22 cellular contexts compared by ENCODE assay signal in the genomic region with DNA sequence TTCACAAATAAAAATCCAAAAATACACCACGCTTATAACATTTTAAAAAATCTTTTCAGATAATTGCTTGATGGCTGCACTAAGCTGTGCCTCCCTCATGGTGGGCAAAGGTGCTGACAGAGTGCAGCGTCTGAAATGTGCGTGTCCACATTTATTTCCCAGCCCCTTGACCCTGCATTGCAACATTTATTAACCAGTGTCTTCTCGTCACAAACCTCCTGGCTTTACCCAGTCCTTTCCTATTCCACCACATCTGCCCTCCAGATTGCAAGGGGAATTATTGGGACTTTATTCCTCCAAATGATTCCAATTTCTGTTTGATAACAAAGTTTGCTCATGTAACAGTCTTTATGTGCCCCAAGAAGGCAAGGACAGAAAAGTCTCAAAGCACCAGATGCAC. TPM values are rescaled to one million over a fixed set of nuclear protein-coding genes. Genes with fewer than 3 reads are reported as not detected.
DNase-seq lines count a peak whose midpoint lies in the region; ATAC-seq and TF ChIP-seq lines count a peak whose summit lies in the region.
"Had no signal": no experiment of that assay in that cellular context is flagged by ENCODE, and none has a peak within 500 bp of the region (broad histone marks: within the 10 kb centered on the region; RNA-seq: fewer than 3 reads in every experiment).

No MANE protein-coding gene starts in this region.

- no peak for DNase-seq in activated CD8-positive, alpha-beta memory T cell treated with anti-CD3 and anti-CD28 coated beads, Interleukin-2, amount 10 ng/mL, durations not matched to agents 7 days and 5 days
- no peak for DNase-seq in activated CD8-positive, alpha-beta memory T cell treated with anti-CD3 and anti-CD28 coated beads for 24 hours
- DNase-seq in activated naive CD8-positive, alpha-beta T cell treated with anti-CD3 and anti-CD28 coated beads, Interleukin-2, amount 50 U/mL, for 24 hours = no peak
- DNase-seq in tibial nerve (ENCODE audit: low spot score in 2 of 2) = no peak
- no peak for DNase-seq in NCI-H2081 (lab: John Stamatoyannopoulos, UW)
- DNase-seq: activated CD8-positive, alpha-beta memory T cell treated with anti-CD3 and anti-CD28 coated beads, Interleukin-2, amount 50 U/mL, for 48 hours; amniotic stem cell; central memory CD4-positive, alpha-beta T cell; DMS79 treated with DMSO at 0.1 percent for 48 hours; esophagus squamous epithelium; H7; left ventricle myocardium superior; MM.1S; NCI-H1930; ovary; stomach; upper lobe of right lung had no signal

- no peak overlapping the region for H3K4me3 ChIP-seq in tibial nerve
- H3K4me3 ChIP-seq: esophagus squamous epithelium, ovary, stomach, upper lobe of right lung had no signal

- H3K36me3 ChIP-seq in tibial nerve = no peaks in the 10 kb centered on the region
- H3K36me3 ChIP-seq: ovary, stomach, upper lobe of right lung had no signal

- H3K9me3 ChIP-seq in tibial nerve = no peaks in the 10 kb centered on the region
- H3K9me3 ChIP-seq: esophagus squamous epithelium, ovary, stomach, upper lobe of right lung had no signal

- H3K27me3 ChIP-seq in tibial nerve = peaks cover 0 to 6% of the 10 kb centered on the region in 2 donors
- H3K27me3 ChIP-seq: ovary, upper lobe of right lung had no signal

- no peaks in the 10 kb centered on the region for H3K27me3 Mint-ChIP-seq in activated CD8-positive, alpha-beta memory T cell treated with anti-CD3 and anti-CD28 coated beads, Interleukin-2, amount 10 ng/mL, durations not matched to agents 7 days and 5 days
- no peaks in the 10 kb centered on the region for H3K27me3 Mint-ChIP-seq in IgD-negative memory B cell
- H3K27me3 Mint-ChIP-seq in activated naive CD8-positive, alpha-beta T cell treated with anti-CD3 and anti-CD28 coated beads, Interleukin-2, amount 50 U/mL, for 24 hours = no peaks in the 10 kb centered on the region
- peaks cover 33% of the 10 kb centered on the region for H3K27me3 Mint-ChIP-seq in nephron (ENCODE audit: low read depth)

- 78 to 81% methylated on average over 4 of the region's 4 CpGs for WGBS in tibial nerve, 2 donors

- peaks cover 0 to 6% (median 1%) of the 10 kb centered on the region in 4 donors for H3K4me1 ChIP-seq in tibial nerve

- ATAC-seq in activated CD8-positive, alpha-beta memory T cell treated with anti-CD3 and anti-CD28 coated beads, Interleukin-2, amount 10 ng/mL, durations not matched to agents 7 days and 5 days = no peak
- no peak for ATAC-seq in activated naive CD8-positive, alpha-beta T cell treated with anti-CD3 and anti-CD28 coated beads, Interleukin-2, amount 50 U/mL, for 24 hours
- ATAC-seq in GM21786 (IDR thresholded peaks at IDR 0.05; ENCODE audit: unreplicated experiment) = no peak
- ATAC-seq: left ventricle myocardium superior, sciatic nerve, upper lobe of right lung, WTC11 had no signal

- TF ChIP-seq POLR2A in tibial nerve (IDR thresholded peaks at IDR 0.05) = no peak

- H3K27ac ChIP-seq in tibial nerve = no peak overlapping the region
- H3K27ac ChIP-seq: esophagus squamous epithelium, ovary, stomach, upper lobe of right lung had no signal

- H3K9me3 Mint-ChIP-seq in activated CD8-positive, alpha-beta memory T cell treated with anti-CD3 and anti-CD28 coated beads, Interleukin-2, amount 10 ng/mL, durations not matched to agents 7 days and 5 days (ENCODE audit: low read depth) = no peaks in the 10 kb centered on the region
- H3K9me3 Mint-ChIP-seq in IgD-negative memory B cell = no peaks in the 10 kb centered on the region
- no peaks in the 10 kb centered on the region for H3K9me3 Mint-ChIP-seq in activated naive CD8-positive, alpha-beta T cell treated with anti-CD3 and anti-CD28 coated beads, Interleukin-2, amount 50 U/mL, for 24 hours
- no peaks in the 10 kb centered on the region for H3K9me3 Mint-ChIP-seq in nephron
- H3K9me3 Mint-ChIP-seq: WTC11 had no signal

- CTCF ChIA-PET in activated CD8-positive, alpha-beta memory T cell treated with anti-CD3 and anti-CD28 coated beads, Interleukin-2, amount 10 ng/mL, durations not matched to agents 7 days and 5 days (lab: Charles Lee) = interaction anchor here (0.8 to 10.0 kb wide), 7 partner anchors 8 to 140 kb away, joined by 4 to 436 read pairs (median 17); no protein-coding TSS in a partner anchor

- peaks cover 78% of the 10 kb centered on the region for H3K4me1 Mint-ChIP-seq in activated CD8-positive, alpha-beta memory T cell treated with anti-CD3 and anti-CD28 coated beads, Interleukin-2, amount 10 ng/mL, durations not matched to agents 7 days and 5 days
- H3K4me1 Mint-ChIP-seq in IgD-negative memory B cell = peaks cover 53 to 76% (median 62%) of the 10 kb centered on the region in 3 donors
- H3K4me1 Mint-ChIP-seq in activated naive CD8-positive, alpha-beta T cell treated with anti-CD3 and anti-CD28 coated beads, Interleukin-2, amount 50 U/mL, for 24 hours = peaks cover 94% of the 10 kb centered on the region
- peaks cover 49% of the 10 kb centered on the region for H3K4me1 Mint-ChIP-seq in nephron

- peaks cover 92% of the 10 kb centered on the region for H3K36me3 Mint-ChIP-seq in activated CD8-positive, alpha-beta memory T cell treated with anti-CD3 and anti-CD28 coated beads, Interleukin-2, amount 10 ng/mL, durations not matched to agents 7 days and 5 days
- H3K36me3 Mint-ChIP-seq in IgD-negative memory B cell = peaks cover 11% of the 10 kb centered on the region
- peaks cover 75% of the 10 kb centered on the region for H3K36me3 Mint-ChIP-seq in activated naive CD8-positive, alpha-beta T cell treated with anti-CD3 and anti-CD28 coated beads, Interleukin-2, amount 50 U/mL, for 24 hours (ENCODE audit: low read depth)
- no peaks in the 10 kb centered on the region for H3K36me3 Mint-ChIP-seq in nephron (ENCODE audit: low read depth)
- H3K36me3 Mint-ChIP-seq: WTC11 had no signal

- H3K4me3 Mint-ChIP-seq in activated CD8-positive, alpha-beta memory T cell treated with anti-CD3 and anti-CD28 coated beads, Interleukin-2, amount 10 ng/mL, durations not matched to agents 7 days and 5 days = peak overlapping the region; percentile 91
- peak overlapping the region in 2 of 4 donors; percentile 70 to 99 for H3K4me3 Mint-ChIP-seq in IgD-negative memory B cell
- peak overlapping the region; percentile 92 for H3K4me3 Mint-ChIP-seq in activated naive CD8-positive, alpha-beta T cell treated with anti-CD3 and anti-CD28 coated beads, Interleukin-2, amount 50 U/mL, for 24 hours
- peak overlapping the region in 2 of 3 experiments; percentile 0 to 34 for H3K4me3 Mint-ChIP-seq in nephron
- H3K4me3 Mint-ChIP-seq: WTC11 had no signal

- TF ChIP-seq CTCF in nephron (IDR thresholded peaks at IDR 0.05; ENCODE audit: unreplicated experiment in 3 of 3) (no peak), tibial nerve (IDR thresholded peaks at IDR 0.05) (no peak)

- TF ChIP-seq EP300 in tibial nerve (IDR thresholded peaks at IDR 0.05) = no peak

- H3K27ac Mint-ChIP-seq in activated CD8-positive, alpha-beta memory T cell treated with anti-CD3 and anti-CD28 coated beads, Interleukin-2, amount 10 ng/mL, durations not matched to agents 7 days and 5 days = peak overlapping the region; percentile 93
- H3K27ac Mint-ChIP-seq in IgD-negative memory B cell (peak overlapping the region; percentile 83 to 96 (median 86)), nephron (peak overlapping the region; percentile 6 to 61 (median 9))
- H3K27ac Mint-ChIP-seq in activated naive CD8-positive, alpha-beta T cell treated with anti-CD3 and anti-CD28 coated beads, Interleukin-2, amount 50 U/mL, for 24 hours = peak overlapping the region; percentile 92
- H3K27ac Mint-ChIP-seq: WTC11 had no signal

RNA-seq across cellular contexts. Expression of gene RASGRP1, which starts 5.5 kb away (rescaled TPM):
- total RNA-seq in activated CD8-positive, alpha-beta memory T cell treated with anti-CD3 and anti-CD28 coated beads, Interleukin-2, amount 10 ng/mL, durations not matched to agents 7 days and 5 days = 100 to 1,000 TPM; 143 to 202 TPM
- polyA plus RNA-seq in IgD-negative memory B cell = 32.6 TPM
- total RNA-seq in tibial nerve = 1 to 10 TPM in 2 of 4 donors, under 1 TPM in 2; 0.22 to 2.1 (median 1.3) TPM

Comparison
In these comparisons a context has a peak if more than half of its experiments do, and no peak if none do; other contexts are left out.
1. H3K27ac Mint-ChIP-seq: peak in every context shown above with its lines; median percentile 93 in activated CD8-positive, alpha-beta memory T cell treated with anti-CD3 and anti-CD28 coated beads, Interleukin-2, amount 10 ng/mL, durations not matched to agents 7 days and 5 days; 92 in activated naive CD8-positive, alpha-beta T cell treated with anti-CD3 and anti-CD28 coated beads, Interleukin-2, amount 50 U/mL, for 24 hours; 86 in IgD-negative memory B cell; 9 in nephron.
2. RNA of gene RASGRP1, which starts 5.5 kb away (total RNA-seq): 143 to 202 TPM in activated CD8-positive, alpha-beta memory T cell treated with anti-CD3 and anti-CD28 coated beads, Interleukin-2, amount 10 ng/mL, durations not matched to agents 7 days and 5 days; 0.22 to 2.1 TPM in tibial nerve; every median in the first group is over 10 times any median in the second.